In the genomic region with DNA sequence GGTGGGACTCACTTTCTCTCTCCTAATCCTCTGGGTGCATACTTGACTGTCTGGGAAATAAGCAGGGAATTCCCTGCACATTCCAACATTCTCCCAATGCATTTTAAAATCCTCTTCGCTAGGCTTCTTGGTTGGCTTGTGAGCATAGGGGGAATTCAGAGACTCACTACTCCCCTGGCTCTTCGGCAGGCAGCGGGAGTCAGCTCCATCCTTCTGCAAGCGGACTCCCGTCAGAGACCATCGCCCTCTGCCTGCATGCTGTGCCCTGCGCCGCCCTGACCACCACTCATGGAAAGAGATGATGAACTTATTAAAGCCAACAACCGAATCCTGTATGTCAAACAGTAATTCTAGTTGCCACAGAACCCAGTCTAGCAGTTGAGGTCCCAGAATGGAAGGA, we compare ENCODE assay signal across 29 cellular contexts.
DNase-seq lines count a peak whose midpoint lies in the region; ATAC-seq and TF ChIP-seq lines count a peak whose summit lies in the region.
"Had no signal": no experiment of that assay in that cellular context is flagged by ENCODE, and none has a peak within 500 bp of the region (broad histone marks: within the 10 kb centered on the region; RNA-seq: fewer than 3 reads in every experiment).

No MANE protein-coding gene starts in this region.

- H3K36me3 Mint-ChIP-seq in H9 (ENCODE audit: insufficient read depth in 1 of 3, low read depth in 3 of 3): no peaks in the 10 kb centered on the region
- H3K36me3 Mint-ChIP-seq: activated naive CD8-positive, alpha-beta T cell treated with anti-CD3 and anti-CD28 coated beads for 36 hours had no signal

- no peak overlapping the region for H4K8ac ChIP-seq in H9 (replicated peaks; ENCODE audit: insufficient read length, low read depth, low read length)

- H2BK15ac ChIP-seq in H9 (ENCODE audit: low read depth, low read length): no peak overlapping the region

- no peak overlapping the region for H2BK12ac ChIP-seq in H9 (ENCODE audit: insufficient read length, low read depth, low read length)

- H3K36me3 ChIP-seq in mesodermal cell (ENCODE audit: control insufficient read depth, insufficient read depth, low read length) (no peaks in the 10 kb centered on the region), smooth muscle cell (ENCODE audit: low read depth) (no peaks in the 10 kb centered on the region)
- H3K36me3 ChIP-seq: BLaER1, gastrocnemius medialis, right atrium auricular region, stomach, tibial artery had no signal

- H3F3A ChIP-seq in smooth muscle cell (ENCODE audit: low read depth): peaks cover 3% of the 10 kb centered on the region

- H3K4me3 Mint-ChIP-seq in H9: no peak overlapping the region; a peak in 1 of 5 replicates
- H3K4me3 Mint-ChIP-seq: activated naive CD8-positive, alpha-beta T cell treated with anti-CD3 and anti-CD28 coated beads for 36 hours; IgD-negative memory B cell; nephron progenitor cell had no signal

- H3K14ac ChIP-seq in H9 (ENCODE audit: insufficient read depth, low read length): no peak overlapping the region

- H3K27ac ChIP-seq in H9 (ENCODE audit: insufficient read length, low read depth, low read length): no peak overlapping the region
- peak overlapping the region in 45 of 59 donors; percentile 29 to 88 (median 63) for H3K27ac ChIP-seq in dorsolateral prefrontal cortex
- peak overlapping the region; percentile 33 for H3K27ac ChIP-seq in mesodermal cell (ENCODE audit: low read depth, low read length, severe bottlenecking)
- H3K27ac ChIP-seq in smooth muscle cell (ENCODE audit: low read depth): peak overlapping the region; percentile 25
- H3K27ac ChIP-seq: BLaER1, gastrocnemius medialis, parathyroid adenoma, right atrium auricular region, tibial artery had no signal

- H3K9me3 ChIP-seq in H9 (ENCODE audit: control insufficient read depth, low read depth, low read length) (no peaks in the 10 kb centered on the region), mesodermal cell (ENCODE audit: control insufficient read depth, low read length) (no peaks in the 10 kb centered on the region), smooth muscle cell (replicated peaks; ENCODE audit: low read depth) (no peaks in the 10 kb centered on the region)
- H3K9me3 ChIP-seq: BLaER1, gastrocnemius medialis, mucosa of descending colon, right atrium auricular region, stomach, tibial artery had no signal

- no peak overlapping the region for H4K91ac ChIP-seq in H9 (ENCODE audit: insufficient read length, low read depth, low read length)

- no peak overlapping the region for H2BK20ac ChIP-seq in H9 (ENCODE audit: low read depth, low read length, poor library complexity, severe bottlenecking)

- H3K9ac ChIP-seq in H9 (ENCODE audit: extremely low read depth, insufficient read length, low read length) (no peak overlapping the region), smooth muscle cell (ENCODE audit: low read depth) (no peak overlapping the region)
- H3K9ac ChIP-seq: BLaER1, parathyroid adenoma had no signal

- H3K56ac ChIP-seq in H9 (ENCODE audit: insufficient read length, low read depth, low read length): no peak overlapping the region

- H2AK5ac ChIP-seq in H9 (ENCODE audit: insufficient read length, low read length): no peak overlapping the region

- H3K9me3 Mint-ChIP-seq in H9: no peaks in the 10 kb centered on the region
- H3K9me3 Mint-ChIP-seq: activated naive CD8-positive, alpha-beta T cell treated with anti-CD3 and anti-CD28 coated beads for 36 hours; IgD-negative memory B cell; nephron progenitor cell had no signal

- H2BK120ac ChIP-seq in H9 (ENCODE audit: low read depth, low read length, poor library complexity, severe bottlenecking): no peak overlapping the region

- H3K23ac ChIP-seq in H9 (ENCODE audit: insufficient read length, low read depth, low read length): no peak overlapping the region

- peaks cover 3% of the 10 kb centered on the region for H3K27me3 Mint-ChIP-seq in H9 (ENCODE audit: low read depth)

- peaks cover 9% of the 10 kb centered on the region; the same call in 1 of the 2 replicates for H3K4me1 ChIP-seq in H9 (ENCODE audit: insufficient read depth, low read length)
- peaks cover 43% of the 10 kb centered on the region for H3K4me1 ChIP-seq in mesodermal cell (ENCODE audit: control insufficient read depth, insufficient read depth, low read length, poor library complexity, severe bottlenecking)
- peaks cover 10% of the 10 kb centered on the region for H3K4me1 ChIP-seq in smooth muscle cell (ENCODE audit: low read depth)
- H3K4me1 ChIP-seq: parathyroid adenoma had no signal

- H3K23me2 ChIP-seq in H9 (ENCODE audit: insufficient read length, low read depth, low read length, poor library complexity, severe bottlenecking): no peaks in the 10 kb centered on the region

- H2AFZ ChIP-seq in H9 (ENCODE audit: low read length) (no peak overlapping the region), smooth muscle cell (ENCODE audit: low read depth) (no peak overlapping the region)
- H2AFZ ChIP-seq: parathyroid adenoma had no signal

- no peaks in the 10 kb centered on the region for H3K79me1 ChIP-seq in H9 (ENCODE audit: insufficient read depth, low read depth, low read length, poor library complexity, severe bottlenecking)

- H3K79me2 ChIP-seq in H9 (ENCODE audit: insufficient read depth, low read length) (no peaks in the 10 kb centered on the region), smooth muscle cell (ENCODE audit: low read depth) (no peaks in the 10 kb centered on the region)
- H3K79me2 ChIP-seq: parathyroid adenoma had no signal

- H3K27me3 ChIP-seq in H9 (ENCODE audit: insufficient read depth, low read length) (no peaks in the 10 kb centered on the region), dorsolateral prefrontal cortex (no peaks in the 10 kb centered on the region), smooth muscle cell (ENCODE audit: low read depth) (no peaks in the 10 kb centered on the region)
- H3K27me3 ChIP-seq: BLaER1, gastrocnemius medialis, right atrium auricular region, stomach had no signal

- DNase-seq in H9 (peak; percentile 46), dorsolateral prefrontal cortex (no peak), smooth muscle cell (lab: John Stamatoyannopoulos, UW; ENCODE audit: unreplicated experiment) (no peak), NCI-H2171 treated with DMSO at 0.1 percent for 48 hours (lab: John Stamatoyannopoulos, UW) (no peak), SK-N-DZ (ENCODE audit: low spot score) (no peak)
- DNase-seq: ACHN; activated effector memory CD4-positive, alpha-beta T cell treated with Interleukin-2 at 50 U/mL for 16 hours; activated naive CD8-positive, alpha-beta T cell treated with anti-CD3 and anti-CD28 coated beads for 36 hours; aorta; central memory CD4-positive, alpha-beta T cell; DMS153; gastrocnemius medialis; kidney glomerular epithelial cell; mucosa of descending colon; NCI-H1436 treated with DMSO at 0.1 percent for 48 hours; NCI-H446; NCI-H774; nephron progenitor cell; SHP77 treated with DMSO at 0.1 percent for 48 hours; stomach; tibial artery had no signal

- H4K20me1 ChIP-seq in H9 (ENCODE audit: control insufficient read depth, insufficient read depth, insufficient read length) (no peaks in the 10 kb centered on the region), smooth muscle cell (ENCODE audit: low read depth) (no peaks in the 10 kb centered on the region)
- H4K20me1 ChIP-seq: BLaER1 had no signal

- H3K27ac Mint-ChIP-seq in H9: no peak overlapping the region
- H3K27ac Mint-ChIP-seq: activated naive CD8-positive, alpha-beta T cell treated with anti-CD3 and anti-CD28 coated beads for 36 hours; IgD-negative memory B cell; nephron progenitor cell had no signal

- no peak overlapping the region for H3K4ac ChIP-seq in H9 (ENCODE audit: low read depth, low read length)

- H3K4me1 Mint-ChIP-seq in H9: peaks cover 41 to 44% of the 10 kb centered on the region in 2 experiments

- H3K4me3 ChIP-seq in dorsolateral prefrontal cortex (no peak overlapping the region), mesodermal cell (ENCODE audit: extremely low read depth, insufficient read depth, low read length, poor library complexity, severe bottlenecking) (no peak overlapping the region), smooth muscle cell (no peak overlapping the region)
- H3K4me3 ChIP-seq: BLaER1, gastrocnemius medialis, lung, mucosa of descending colon, stomach, tibial artery had no signal

- WGBS in H9 (ENCODE audit: extremely low coverage, insufficient read length, low lambda C conversion rate): no CpG with 5 or more reads among the region's 9 CpGs
- WGBS in mesodermal cell (ENCODE audit: insufficient coverage in 2 of 2), 2 experiments: 84 to 89% methylated on average over 8 to 9 of the region's 9 CpGs
- 78% methylated on average over 9 of the region's 9 CpGs for WGBS in smooth muscle cell (ENCODE audit: low lambda C conversion rate)

- no peak overlapping the region for H2BK5ac ChIP-seq in H9 (ENCODE audit: insufficient read length, low read length)

- H3K4me2 ChIP-seq in H9 (ENCODE audit: insufficient read depth, insufficient read length, low read length): no peak overlapping the region
- peak overlapping the region; percentile 9 for H3K4me2 ChIP-seq in smooth muscle cell
- H3K4me2 ChIP-seq: BLaER1 had no signal

- no peak overlapping the region for H3K18ac ChIP-seq in H9 (ENCODE audit: insufficient read length, low read depth, low read length)

- TF ChIP-seq CTCF in H9 (conservative IDR thresholded peaks at IDR 0.05) (no peak; the same call in 2 of the 3 replicates), dorsolateral prefrontal cortex (IDR thresholded peaks at IDR 0.05 in 54 of 56, conservative IDR thresholded peaks at IDR 0.05 in 2 of 56; ENCODE audit: low read depth in 1 of 56, partially characterized antibody in 56 of 56) (no peak), smooth muscle cell (IDR thresholded peaks at IDR 0.05; ENCODE audit: borderline replicate concordance, insufficient read depth, poor library complexity, severe bottlenecking) (no peak)

- no peak overlapping the region for H3T11ph ChIP-seq in H9 (ENCODE audit: low read length)

- ATAC-seq in HG03354 (IDR thresholded peaks at IDR 0.05; ENCODE audit: poor library complexity, severe bottlenecking, unreplicated experiment) (no peak), HG03025 (IDR thresholded peaks at IDR 0.05; ENCODE audit: low FRiP score, unreplicated experiment) (no peak)
- ATAC-seq: gastrocnemius medialis, mucosa of descending colon had no signal

- intact Hi-C loops in dorsolateral prefrontal cortex (cut with DNase I): no loop called here

- no peak overlapping the region for H4K5ac ChIP-seq in H9 (ENCODE audit: insufficient read length, low read depth, low read length)
